In the genomic region with DNA sequence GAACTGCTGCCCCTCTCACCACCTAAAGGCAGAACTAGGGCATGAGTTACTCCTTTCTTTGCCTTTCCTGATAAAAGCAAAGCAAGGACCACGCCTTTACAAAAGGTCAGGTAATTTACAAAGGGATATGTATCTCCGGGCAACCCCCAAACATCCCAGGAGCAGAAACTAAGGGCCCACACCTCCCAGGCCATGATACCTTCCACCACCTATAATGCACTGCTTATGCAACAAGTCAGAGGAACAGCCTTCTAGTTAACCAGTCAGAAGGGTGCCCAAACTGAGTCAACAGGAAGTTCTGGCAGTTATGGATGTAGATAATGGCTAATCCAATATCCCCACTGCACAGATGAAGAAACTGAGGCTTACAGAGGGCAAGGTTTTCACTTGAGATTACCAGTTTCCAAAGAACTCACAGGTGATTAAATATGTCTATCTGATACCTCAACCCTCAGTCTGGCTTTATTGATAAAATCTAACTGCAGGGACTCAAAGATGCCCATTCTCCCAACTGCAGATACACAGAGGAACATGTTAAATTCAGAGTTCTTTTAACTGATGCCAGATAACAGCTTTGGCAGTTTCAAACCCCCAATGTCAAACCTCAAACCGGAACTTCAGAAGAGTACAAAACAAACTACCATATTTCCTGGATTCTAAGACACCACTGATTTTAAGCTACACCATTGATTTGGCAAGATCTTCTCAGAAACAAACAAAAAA, we compare ENCODE assay signal across 10 cellular contexts. TPM values are rescaled to one million over a fixed set of nuclear protein-coding genes. Genes with fewer than 3 reads are reported as not detected.
DNase-seq lines count a peak whose midpoint lies in the region; TF ChIP-seq lines count a peak whose summit lies in the region.
"Had no signal": no experiment of that assay in that cellular context is flagged by ENCODE, and none has a peak within 500 bp of the region (broad histone marks: within the 10 kb centered on the region; RNA-seq: fewer than 3 reads in every experiment).

No MANE protein-coding gene starts in this region.

- H3K9me3 ChIP-seq in Peyer's patch = no peaks in the 10 kb centered on the region
- H3K9me3 ChIP-seq in effector memory CD4-positive, alpha-beta T cell (ENCODE audit: control insufficient read depth, low read length) = no peaks in the 10 kb centered on the region
- H3K9me3 ChIP-seq in sigmoid colon = no peaks in the 10 kb centered on the region
- H3K9me3 ChIP-seq in WERI-Rb-1 (ENCODE audit: severe bottlenecking) = no peaks in the 10 kb centered on the region

- H3K36me3 ChIP-seq in Peyer's patch (peaks cover 0 to 27% (median 0%) of the 10 kb centered on the region in 3 donors), sigmoid colon (peaks cover 0 to 21% (median 0%) of the 10 kb centered on the region in 4 donors), WERI-Rb-1 (peaks cover 16% of the 10 kb centered on the region)
- H3K36me3 ChIP-seq in effector memory CD4-positive, alpha-beta T cell (ENCODE audit: control insufficient read depth, insufficient read depth, low read length) = peaks cover 6% of the 10 kb centered on the region

- TF ChIP-seq POLR2A in Peyer's patch (IDR thresholded peaks at IDR 0.05) = no peak
- no peak for TF ChIP-seq POLR2A in sigmoid colon (IDR thresholded peaks at IDR 0.05)

- H3K4me1 ChIP-seq in Peyer's patch (peaks cover 11 to 98% (median 81%) of the 10 kb centered on the region in 4 donors), sigmoid colon (peaks cover 4 to 100% (median 98%) of the 10 kb centered on the region in 4 donors)
- H3K4me1 ChIP-seq in effector memory CD4-positive, alpha-beta T cell (ENCODE audit: control insufficient read depth, insufficient read depth, low read length, poor library complexity, severe bottlenecking) = peaks cover 94% of the 10 kb centered on the region

- H3K27ac ChIP-seq in Peyer's patch (peak overlapping the region; percentile 83 to 89 (median 87)), sigmoid colon (peak overlapping the region; percentile 82 to 89 (median 88)), WERI-Rb-1 (no peak overlapping the region)
- peak overlapping the region; percentile 71 for H3K27ac ChIP-seq in effector memory CD4-positive, alpha-beta T cell (ENCODE audit: insufficient read depth, low read length, poor library complexity, severe bottlenecking)

- intact Hi-C loops in sigmoid colon (cut with DNase I) = no loop called here

- no peak for TF ChIP-seq EP300 in sigmoid colon (IDR thresholded peaks at IDR 0.05)

- no peak for TF ChIP-seq CTCF in GM12865 (IDR thresholded peaks at IDR 0.05; ENCODE audit: insufficient read depth, low read depth, low read length, missing control alignments)
- TF ChIP-seq CTCF in Peyer's patch (IDR thresholded peaks at IDR 0.05) = no peak
- no peak for TF ChIP-seq CTCF in sigmoid colon (IDR thresholded peaks at IDR 0.05)
- no peak for TF ChIP-seq CTCF in WERI-Rb-1 (IDR thresholded peaks at IDR 0.05; ENCODE audit: low read depth, low read length)
- no peak for TF ChIP-seq CTCF in GM13977 (IDR thresholded peaks at IDR 0.05; ENCODE audit: extremely low read depth, insufficient read depth, missing control alignments)

- 13 to 28% methylated on average over 3 of the region's 3 CpGs for WGBS in sigmoid colon, 2 donors

- H3K4me3 ChIP-seq in GM12865 (ENCODE audit: low read depth, low read length) (peak overlapping the region; percentile 37), Peyer's patch (peak overlapping the region in 3 of 4 donors; percentile 9 to 26 (median 12)), sigmoid colon (no peak overlapping the region), WERI-Rb-1 (ENCODE audit: low read depth, low read length) (no peak overlapping the region)
- peak overlapping the region; percentile 33 for H3K4me3 ChIP-seq in effector memory CD4-positive, alpha-beta T cell (ENCODE audit: insufficient read depth, low read depth, low read length, poor library complexity, severe bottlenecking)

- DNase-seq in GM12865 (ENCODE audit: low read depth) (peak; percentile 66), Peyer's patch (no peak), sigmoid colon (no peak), cerebellum (ENCODE audit: low spot score) (no peak), WERI-Rb-1 (no peak), GM13977 (ENCODE audit: low spot score) (no peak), GM19238 (ENCODE audit: insufficient read length, low spot score) (no peak)
- DNase-seq in effector memory CD4-positive, alpha-beta T cell = no peak
- DNase-seq: endodermal cell, NCI-H774 had no signal

- H3K27me3 ChIP-seq in Peyer's patch = no peaks in the 10 kb centered on the region
- H3K27me3 ChIP-seq in effector memory CD4-positive, alpha-beta T cell (replicated peaks; ENCODE audit: control insufficient read depth, insufficient read depth, low read length, poor library complexity, severe bottlenecking) = no peaks in the 10 kb centered on the region
- H3K27me3 ChIP-seq in sigmoid colon = no peaks in the 10 kb centered on the region
- H3K27me3 ChIP-seq in WERI-Rb-1 (ENCODE audit: insufficient read depth, low read depth, severe bottlenecking) = no peaks in the 10 kb centered on the region

- in situ Hi-C loops in GM13977 (cut with MboI; ENCODE audit: low pct_unique_long_range_greater_than_20kb, low sequenced_read_pairs, unreplicated experiment) = no loop called here

RNA-seq across cellular contexts. Expression of gene CASTOR1, which starts 16.8 kb away (rescaled TPM):
- total RNA-seq in Peyer's patch (10 to 100 TPM in 1 of 4 donors, 1 to 10 TPM in 3; 1.8 to 11.6 (median 6.0) TPM), sigmoid colon (10 to 100 TPM in 2 of 4 donors, 1 to 10 TPM in 2; 5.3 to 15.0 (median 10.8) TPM), cerebellum (4.9 TPM)
- 1 to 10 TPM in 2 of 3 donors, not detected in 1; 6.4 to 8.4 TPM for polyA plus RNA-seq in sigmoid colon

RNA-seq across cellular contexts. Expression of gene TBC1D10A, which starts 20.7 kb away (rescaled TPM):
- total RNA-seq in Peyer's patch = 10 to 100 TPM; 18.4 to 25.9 (median 20.8) TPM
- 10 to 100 TPM; 12.5 to 31.0 (median 26.8) TPM for total RNA-seq in sigmoid colon
- 10 to 100 TPM; 28.8 to 35.4 (median 29.1) TPM for polyA plus RNA-seq in sigmoid colon
- total RNA-seq in cerebellum = 6.4 TPM

RNA-seq across cellular contexts. Expression of gene OSM, which starts 39.4 kb away (rescaled TPM):
- total RNA-seq in Peyer's patch (not detected), sigmoid colon (10 to 100 TPM in 1 of 4 donors, 1 to 10 TPM in 1, under 1 TPM in 2; 0.71 to 12.8 (median 3.5) TPM), cerebellum (0.27 TPM)
- 1 to 10 TPM in 2 of 3 donors, under 1 TPM in 1; 0.60 to 9.9 (median 1.5) TPM for polyA plus RNA-seq in sigmoid colon
- total RNA-seq: endodermal cell had no signal

RNA-seq across cellular contexts. Expression of gene SF3A1, which starts 50.6 kb away (rescaled TPM):
- 100 to 1,000 TPM in 3 of 4 donors, 10 to 100 TPM in 1; 90.4 to 182 (median 160) TPM for total RNA-seq in Peyer's patch
- total RNA-seq in sigmoid colon = 10 to 100 TPM; 24.2 to 61.5 (median 33.5) TPM
- polyA plus RNA-seq in sigmoid colon = 10 to 100 TPM; 17.4 to 41.2 (median 21.3) TPM
- total RNA-seq in cerebellum = 33.7 TPM

RNA-seq across cellular contexts. Expression of gene CCDC157, which starts 50.7 kb away (rescaled TPM):
- total RNA-seq in Peyer's patch (1 to 10 TPM; 3.5 to 8.8 (median 6.9) TPM), sigmoid colon (1 to 10 TPM in 3 of 4 donors, under 1 TPM in 1; 0.83 to 2.0 (median 1.7) TPM), cerebellum (5.2 TPM)
- 1 to 10 TPM; 1.2 to 1.8 (median 1.6) TPM for polyA plus RNA-seq in sigmoid colon

Comparison
In these comparisons a context has a peak if more than half of its experiments do, and no peak if none do; other contexts are left out.
1. H3K4me3 ChIP-seq: peak in GM12865 (single experiment), Peyer's patch (3 of 4) and effector memory CD4-positive, alpha-beta T cell (single experiment); none in sigmoid colon (0 of 4) and WERI-Rb-1 (single experiment).